Comparison of ENCODE assay signal across 20 cellular contexts in genomic region chr4:182380701-182381295, GRCh38.
"Had no signal": no experiment of that assay in that cellular context is flagged by ENCODE, and none has a peak within 500 bp of the region (broad histone marks: within the 10 kb centered on the region; RNA-seq: fewer than 3 reads in every experiment).

No MANE protein-coding gene starts in this region.

- H3K4me3 ChIP-seq: adrenal gland, coronary artery, gastrocnemius medialis, right lobe of liver, spleen, testis, upper lobe of left lung had no signal

- H3K9me3 Mint-ChIP-seq: activated naive CD4-positive, alpha-beta T cell treated with anti-CD3 and anti-CD28 coated beads, Interleukin-2, amount 10 ng/mL, durations not matched to agents 7 days and 5 days; activated T-cell treated with anti-CD3 and anti-CD28 coated beads, Interleukin-2, amount 50 U/mL, for 24 hours; stimulated activated naive CD8-positive, alpha-beta T cell treated with anti-CD3 and anti-CD28 coated beads, Interleukin-15, amount 100 ng/mL, for 72 hours had no signal

- H3K4me3 Mint-ChIP-seq: activated CD8-positive, alpha-beta memory T cell treated with anti-CD3 and anti-CD28 coated beads, Interleukin-2, amount 10 ng/mL, durations not matched to agents 7 days and 5 days; activated naive CD4-positive, alpha-beta T cell treated with anti-CD3 and anti-CD28 coated beads, Interleukin-2, amount 10 ng/mL, durations not matched to agents 7 days and 5 days; activated T-cell treated with anti-CD3 and anti-CD28 coated beads, Interleukin-2, amount 50 U/mL, for 24 hours; nephron progenitor cell; stimulated activated naive CD8-positive, alpha-beta T cell treated with anti-CD3 and anti-CD28 coated beads, Interleukin-15, amount 100 ng/mL, for 72 hours had no signal

- H3K36me3 ChIP-seq: adrenal gland, gastrocnemius medialis, right lobe of liver, spleen, upper lobe of left lung had no signal

- DNase-seq: activated CD4-positive, alpha-beta T cell treated with anti-CD3 and anti-CD28 coated beads, Interleukin-2, amount 50 U/mL, for 48 hours; activated CD8-positive, alpha-beta memory T cell treated with anti-CD3 and anti-CD28 coated beads, Interleukin-2, amount 10 ng/mL, durations not matched to agents 7 days and 5 days; activated naive CD4-positive, alpha-beta T cell treated with anti-CD3 and anti-CD28 coated beads, Interleukin-2, amount 10 ng/mL, durations not matched to agents 7 days and 5 days; activated T-cell treated with anti-CD3 and anti-CD28 coated beads, Interleukin-2, amount 50 U/mL, for 24 hours; central memory CD4-positive, alpha-beta T cell; gastrocnemius medialis; islet precursor cell; mesenchymal stem cell; nephron progenitor cell; right lobe of liver; spleen; stimulated activated naive CD8-positive, alpha-beta T cell treated with anti-CD3 and anti-CD28 coated beads, Interleukin-15, amount 100 ng/mL, for 72 hours; testis; upper lobe of left lung had no signal

- H3K27me3 Mint-ChIP-seq: activated CD8-positive, alpha-beta memory T cell treated with anti-CD3 and anti-CD28 coated beads, Interleukin-2, amount 10 ng/mL, durations not matched to agents 7 days and 5 days; activated naive CD4-positive, alpha-beta T cell treated with anti-CD3 and anti-CD28 coated beads, Interleukin-2, amount 10 ng/mL, durations not matched to agents 7 days and 5 days; progenitor cell of endocrine pancreas had no signal

- H3K36me3 Mint-ChIP-seq: activated CD8-positive, alpha-beta memory T cell treated with anti-CD3 and anti-CD28 coated beads, Interleukin-2, amount 10 ng/mL, durations not matched to agents 7 days and 5 days; activated naive CD4-positive, alpha-beta T cell treated with anti-CD3 and anti-CD28 coated beads, Interleukin-2, amount 10 ng/mL, durations not matched to agents 7 days and 5 days had no signal

- H3K27ac ChIP-seq: adrenal gland, coronary artery, gastrocnemius medialis, right lobe of liver, spleen, testis, upper lobe of left lung, VCaP had no signal

- H3K27ac Mint-ChIP-seq: activated CD8-positive, alpha-beta memory T cell treated with anti-CD3 and anti-CD28 coated beads, Interleukin-2, amount 10 ng/mL, durations not matched to agents 7 days and 5 days; activated naive CD4-positive, alpha-beta T cell treated with anti-CD3 and anti-CD28 coated beads, Interleukin-2, amount 10 ng/mL, durations not matched to agents 7 days and 5 days; activated T-cell treated with anti-CD3 and anti-CD28 coated beads, Interleukin-2, amount 50 U/mL, for 24 hours; nephron progenitor cell; progenitor cell of endocrine pancreas had no signal

- H3K27me3 ChIP-seq: adrenal gland, gastrocnemius medialis, right lobe of liver, spleen, testis, upper lobe of left lung had no signal

- H3K4me1 ChIP-seq: gastrocnemius medialis, right lobe of liver, spleen, testis, upper lobe of left lung had no signal

- H3K4me1 Mint-ChIP-seq: activated CD8-positive, alpha-beta memory T cell treated with anti-CD3 and anti-CD28 coated beads, Interleukin-2, amount 10 ng/mL, durations not matched to agents 7 days and 5 days; activated naive CD4-positive, alpha-beta T cell treated with anti-CD3 and anti-CD28 coated beads, Interleukin-2, amount 10 ng/mL, durations not matched to agents 7 days and 5 days; stimulated activated naive CD8-positive, alpha-beta T cell treated with anti-CD3 and anti-CD28 coated beads, Interleukin-15, amount 100 ng/mL, for 72 hours had no signal

- ATAC-seq: activated CD8-positive, alpha-beta memory T cell treated with anti-CD3 and anti-CD28 coated beads, Interleukin-2, amount 10 ng/mL, durations not matched to agents 7 days and 5 days; esophagus mucosa; gastrocnemius medialis; left lobe of liver; right lobe of liver; stimulated activated naive CD8-positive, alpha-beta T cell treated with anti-CD3 and anti-CD28 coated beads, Interleukin-15, amount 100 ng/mL, for 72 hours had no signal
